Comparison of ENCODE assay signal across 8 cellular contexts in genomic region chr17:29145289-29146058, GRCh38. TPM values are rescaled to one million over a fixed set of nuclear protein-coding genes. Genes with fewer than 3 reads are reported as not detected.
DNase-seq lines count a peak whose midpoint lies in the region; ATAC-seq and TF ChIP-seq lines count a peak whose summit lies in the region.

No MANE protein-coding gene starts in this region.

- H3K4me1 ChIP-seq in GM23248 (ENCODE audit: insufficient read depth) (peaks cover 19% of the 10 kb centered on the region), smooth muscle cell (ENCODE audit: low read depth) (peaks cover 10% of the 10 kb centered on the region)

- 35 to 43% methylated on average over 12 of the region's 12 CpGs for WGBS in GM23248 (ENCODE audit: low coverage in 1 of 2, low lambda C conversion rate in 2 of 2, missing lambda C conversion rate in 2 of 2), 2 experiments
- WGBS in smooth muscle cell (ENCODE audit: low lambda C conversion rate): 59% methylated on average over 12 of the region's 12 CpGs

- H3K4me2 ChIP-seq in GM23248 (ENCODE audit: unreplicated experiment) (no peak overlapping the region), smooth muscle cell (no peak overlapping the region)

- H3K9ac ChIP-seq in GM23248 (peak overlapping the region; percentile 9; the same call in 1 of the 2 replicates), smooth muscle cell (ENCODE audit: low read depth) (no peak overlapping the region)

- no peaks in the 10 kb centered on the region for H3K9me2 ChIP-seq in GM23248 (ENCODE audit: insufficient read depth)

- peak; percentile 44 for DNase-seq in COLO668 (lab: John Stamatoyannopoulos, UW; ENCODE audit: unreplicated experiment)
- peak; percentile 88 for DNase-seq in GM23248
- DNase-seq in NCI-H146 treated with DMSO at 0.1 percent for 48 hours (lab: John Stamatoyannopoulos, UW; ENCODE audit: unreplicated experiment): peak; percentile 37
- peak; percentile 44 for DNase-seq in T-helper 22 cell (ENCODE audit: low read depth)
- DNase-seq in amygdala (lab: John Stamatoyannopoulos, UW): peak in 36 of 56 donors; percentile 14 to 72 (median 39)
- peak; percentile 73 for DNase-seq in hepatic stellate cell (ENCODE audit: low spot score)
- no peak for DNase-seq in smooth muscle cell (lab: John Stamatoyannopoulos, UW; ENCODE audit: unreplicated experiment)

- no peaks in the 10 kb centered on the region for H3K9me3 ChIP-seq in GM23248 (ENCODE audit: low read depth)
- H3K9me3 ChIP-seq in smooth muscle cell (replicated peaks; ENCODE audit: low read depth): no peaks in the 10 kb centered on the region

- H3F3A ChIP-seq in GM23248 (ENCODE audit: insufficient read depth) (peaks cover 10% of the 10 kb centered on the region), smooth muscle cell (ENCODE audit: low read depth) (no peaks in the 10 kb centered on the region)

- no peak for ATAC-seq in HG02973 (IDR thresholded peaks at IDR 0.05; ENCODE audit: unreplicated experiment)

- no peak overlapping the region for H3K4me3 ChIP-seq in GM23248
- no peak overlapping the region for H3K4me3 ChIP-seq in smooth muscle cell

- H4K20me1 ChIP-seq in GM23248 (ENCODE audit: insufficient read depth): no peaks in the 10 kb centered on the region
- H4K20me1 ChIP-seq in smooth muscle cell (ENCODE audit: low read depth): peaks cover 4% of the 10 kb centered on the region

- peak; percentile 40 for TF ChIP-seq CTCF in smooth muscle cell (IDR thresholded peaks at IDR 0.05; ENCODE audit: borderline replicate concordance, insufficient read depth, poor library complexity, severe bottlenecking)

- H3K27me3 ChIP-seq in GM23248 (replicated peaks; ENCODE audit: insufficient read depth) (no peaks in the 10 kb centered on the region), smooth muscle cell (ENCODE audit: low read depth) (no peaks in the 10 kb centered on the region)

- H3K79me2 ChIP-seq in GM23248 (ENCODE audit: insufficient read depth) (peaks cover 17% of the 10 kb centered on the region), smooth muscle cell (ENCODE audit: low read depth) (no peaks in the 10 kb centered on the region)

- H2AFZ ChIP-seq in GM23248 (0 out of 2 replicates have a peak overlapping the region, but pooled peaks have one; percentile 20), smooth muscle cell (ENCODE audit: low read depth) (no peak overlapping the region)

- in situ Hi-C loops in GM23248 (cut with MboI): no loop called here

- H3K27ac ChIP-seq in GM23248 (0 out of 2 replicates have a peak overlapping the region, but pooled peaks have one; percentile 8), smooth muscle cell (ENCODE audit: low read depth) (peak overlapping the region; percentile 0)

- no peaks in the 10 kb centered on the region for H3K36me3 ChIP-seq in GM23248 (ENCODE audit: low read depth)
- no peaks in the 10 kb centered on the region for H3K36me3 ChIP-seq in smooth muscle cell (ENCODE audit: low read depth)

RNA-seq across cellular contexts. Expression of gene MYO18A, which starts 34.7 kb away (rescaled TPM):
- 30.5 and 33.9 TPM in 2 replicates for total RNA-seq in GM23248 (2014; rRNA removed; shearing (Covaris generic))
- polyA plus RNA-seq in GM23248 (2016; fragmentation: Nextera tagmentation; extraction: Ambion mirVana): 12.6 and 16.0 TPM in 2 replicates
- 16.0 and 18.0 TPM in 2 replicates for total RNA-seq in smooth muscle cell
- 21.2 and 22.1 TPM in 2 replicates for polyA plus RNA-seq in smooth muscle cell
